1 cellular context compared by ENCODE assay signal in genomic region chr19:33778089-33778791, GRCh38.
TF ChIP-seq lines count a peak whose summit lies in the region.

No MANE protein-coding gene starts in this region.

TF ChIP-seq in HepG2, 621 proteins besides CTCF, POLR2A, EP300 and RAD21 (continued from another document and continues in another):
- TF ChIP-seq SALL2 (CRISPR knock-in tag; IDR thresholded peaks at IDR 0.05), result peak; percentile 63; the same call in 1 of the 2 replicates
- no peak for TF ChIP-seq HNRNPL (IDR thresholded peaks at IDR 0.05; ENCODE audit: low read depth, low read length)
- TF ChIP-seq TFAP4 (IDR thresholded peaks at IDR 0.05; ENCODE audit: borderline replicate concordance, low read depth), result no peak
- no peak for TF ChIP-seq ZNF780A (CRISPR knock-in tag; IDR thresholded peaks at IDR 0.05)
- no peak for TF ChIP-seq NFE2 (CRISPR knock-in tag; IDR thresholded peaks at IDR 0.05)
- peak; percentile 41; the same call in 1 of the 2 replicates for TF ChIP-seq MAF1 (CRISPR knock-in tag; IDR thresholded peaks at IDR 0.05; ENCODE audit: borderline replicate concordance)
- no peak for TF ChIP-seq ZNF512 (CRISPR knock-in tag; IDR thresholded peaks at IDR 0.05)
- TF ChIP-seq ATRX (CRISPR knock-in tag; IDR thresholded peaks at IDR 0.05; ENCODE audit: borderline replicate concordance), result no peak
- no peak for TF ChIP-seq NR2F1 (CRISPR knock-in tag; IDR thresholded peaks at IDR 0.05)
- TF ChIP-seq ZNF143 (CRISPR knock-in tag; IDR thresholded peaks at IDR 0.05), result no peak; the same call in 1 of the 2 replicates
- no peak for TF ChIP-seq NR3C1 (CRISPR knock-in tag; IDR thresholded peaks at IDR 0.05)
- no peak for TF ChIP-seq LRRFIP1 (CRISPR knock-in tag; conservative IDR thresholded peaks at IDR 0.05)
- TF ChIP-seq ZNF549 (CRISPR knock-in tag; IDR thresholded peaks at IDR 0.05), result no peak
- no peak for TF ChIP-seq ASH2L (IDR thresholded peaks at IDR 0.05; ENCODE audit: insufficient read length, low read depth, low read length)
- no peak for TF ChIP-seq U2AF1 (optimal IDR thresholded peaks at IDR 0.05; ENCODE audit: low read depth, low read length)
- TF ChIP-seq KLF6 (CRISPR knock-in tag; IDR thresholded peaks at IDR 0.05), result no peak; the same call in 1 of the 2 replicates
- TF ChIP-seq ZNF550 (CRISPR knock-in tag; IDR thresholded peaks at IDR 0.05; ENCODE audit: borderline replicate concordance), result no peak
- TF ChIP-seq CENPT (CRISPR knock-in tag; IDR thresholded peaks at IDR 0.05; ENCODE audit: low read depth), result no peak
- peak; percentile 74; the same call in 1 of the 2 replicates for TF ChIP-seq ZNF691 (CRISPR knock-in tag; IDR thresholded peaks at IDR 0.05; ENCODE audit: borderline replicate concordance, low read depth)
- TF ChIP-seq SCMH1 (CRISPR knock-in tag; IDR thresholded peaks at IDR 0.05; ENCODE audit: borderline replicate concordance), result no peak
- peak; percentile 39; the same call in 1 of the 2 replicates for TF ChIP-seq ARID5B (CRISPR knock-in tag; IDR thresholded peaks at IDR 0.05)
- no peak for TF ChIP-seq NFE2L1 (CRISPR knock-in tag; IDR thresholded peaks at IDR 0.05; ENCODE audit: borderline replicate concordance)
- TF ChIP-seq PRDM10 (CRISPR knock-in tag; IDR thresholded peaks at IDR 0.05; ENCODE audit: low read depth), result no peak
- no peak for TF ChIP-seq HNRNPUL1 (IDR thresholded peaks at IDR 0.05; ENCODE audit: low read depth, low read length)
- TF ChIP-seq PBX2 (CRISPR knock-in tag; IDR thresholded peaks at IDR 0.05), result no peak
- TF ChIP-seq ZC3H13 (CRISPR knock-in tag; IDR thresholded peaks at IDR 0.05), result no peak
- no peak for TF ChIP-seq TEAD3 (CRISPR knock-in tag; optimal IDR thresholded peaks at IDR 0.05; ENCODE audit: borderline replicate concordance)
- no peak for TF ChIP-seq PBX3 (CRISPR knock-in tag; IDR thresholded peaks at IDR 0.05; ENCODE audit: borderline replicate concordance)
- TF ChIP-seq RFXANK (CRISPR knock-in tag; IDR thresholded peaks at IDR 0.05), result 0 out of 2 replicates have a peak, but pooled peaks have one; percentile 48
- peak; percentile 42; the same call in 1 of the 2 replicates for TF ChIP-seq ZNF770 (CRISPR knock-in tag; IDR thresholded peaks at IDR 0.05)
- no peak for TF ChIP-seq ZNF547 (CRISPR knock-in tag; IDR thresholded peaks at IDR 0.05)
- no peak for TF ChIP-seq ZNF335 (CRISPR knock-in tag; IDR thresholded peaks at IDR 0.05)
- TF ChIP-seq ZNF616 (CRISPR knock-in tag; IDR thresholded peaks at IDR 0.05; ENCODE audit: low read depth), result no peak
- no peak for TF ChIP-seq RARA (CRISPR knock-in tag; IDR thresholded peaks at IDR 0.05)
- no peak for TF ChIP-seq ZNF225 (CRISPR knock-in tag; IDR thresholded peaks at IDR 0.05)
- no peak for TF ChIP-seq ZNF782 (CRISPR knock-in tag; IDR thresholded peaks at IDR 0.05; ENCODE audit: borderline replicate concordance)
- no peak for TF ChIP-seq ZNF75D (CRISPR knock-in tag; IDR thresholded peaks at IDR 0.05; ENCODE audit: borderline replicate concordance)
- no peak for TF ChIP-seq KLF13 (CRISPR knock-in tag; IDR thresholded peaks at IDR 0.05)
